ENCODE assay signal across 12 cellular contexts in the genomic region with DNA sequence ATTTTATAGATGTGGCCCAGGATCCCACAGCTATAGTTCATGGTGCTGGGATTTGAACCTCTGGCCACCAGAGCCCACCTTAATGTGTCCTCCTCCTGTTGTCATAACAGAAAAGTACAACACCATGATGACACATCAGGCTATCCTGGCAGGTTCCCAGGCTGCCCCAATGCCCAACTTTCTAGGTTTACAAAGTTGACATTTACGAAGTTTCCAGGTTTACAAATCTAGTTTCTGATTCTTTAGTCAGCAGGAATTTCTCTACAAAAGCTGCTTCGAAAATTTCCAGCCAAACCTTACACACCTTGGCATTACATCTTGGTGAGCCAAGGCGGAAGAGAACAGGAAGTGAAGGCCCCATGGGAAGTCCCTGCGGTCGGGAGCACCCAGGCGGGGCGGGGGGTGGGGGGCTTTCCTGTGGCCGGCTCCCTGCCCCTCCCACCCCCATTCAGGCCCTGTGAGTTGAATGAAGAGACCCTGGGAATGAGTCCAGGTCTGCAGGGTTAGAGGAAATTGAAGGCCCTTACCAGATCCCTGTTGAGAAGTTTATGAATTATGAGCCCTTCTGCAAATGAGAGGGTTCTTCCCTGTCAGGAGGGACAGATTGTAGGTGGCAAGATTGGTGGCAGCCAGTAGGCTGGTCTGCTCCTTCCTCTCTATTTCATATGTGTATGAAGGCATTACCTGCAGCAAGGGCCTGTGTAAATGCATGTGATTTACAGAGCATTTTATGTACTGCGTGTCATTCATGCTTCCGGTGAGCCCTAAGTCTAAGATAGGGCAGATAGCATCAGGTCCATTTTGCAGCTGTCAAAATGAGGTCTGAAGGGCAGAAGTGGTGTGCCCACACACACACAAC. TPM values are rescaled to one million over a fixed set of nuclear protein-coding genes. Genes with fewer than 3 reads are reported as not detected.
A peak's percentile ranks its signal among the peaks of the same experiment; 100 is the strongest.
DNase-seq lines count a peak whose midpoint lies in the region; ATAC-seq and TF ChIP-seq lines count a peak whose summit lies in the region.
"Had no signal": no experiment of that assay in that cellular context is flagged by ENCODE, and none has a peak within 500 bp of the region (broad histone marks: within the 10 kb centered on the region; RNA-seq: fewer than 3 reads in every experiment).

No MANE protein-coding gene starts in this region.

- no peaks in the 10 kb centered on the region for H3K79me2 ChIP-seq in ACC112 (ENCODE audit: control insufficient read depth, insufficient read depth, low read length, unreplicated experiment)

- peak; percentile 79 for DNase-seq in NB4 (ENCODE audit: low read depth)
- DNase-seq in epithelial cell of esophagus (ENCODE audit: low read depth): peak; percentile 61
- no peak for DNase-seq in hepatic stellate cell (ENCODE audit: low spot score)
- no peak for DNase-seq in stimulated activated CD4-positive, alpha-beta T cell treated with anti-CD3 and anti-CD28 coated beads, Interleukin-2, amount 100 ng/mL, for 48 hours
- no peak for DNase-seq in NCI-H345 treated with DMSO at 0.1 percent for 48 hours (lab: John Stamatoyannopoulos, UW; ENCODE audit: unreplicated experiment)
- DNase-seq in aorta: no peak
- DNase-seq: NCI-H2029 had no signal

- peaks cover 24% of the 10 kb centered on the region for H3K4me1 ChIP-seq in ACC112 (ENCODE audit: control insufficient read depth, insufficient read depth, low read length, unreplicated experiment)
- H3K4me1 ChIP-seq in aorta (ENCODE audit: control insufficient read depth in 1 of 2, insufficient read depth in 2 of 2, low read length in 2 of 2): no peaks in the 10 kb centered on the region

- H3K4me3 ChIP-seq in ACC112 (ENCODE audit: low read depth, low read length): no peak overlapping the region
- H3K4me3 ChIP-seq in NB4 (ENCODE audit: low read depth, low read length): no peak overlapping the region
- H3K4me3 ChIP-seq in epithelial cell of esophagus (ENCODE audit: low read length): no peak overlapping the region
- H3K4me3 ChIP-seq in aorta (ENCODE audit: low read length in 2 of 2): no peak overlapping the region

- peak; percentile 48 for ATAC-seq in GM18909 (IDR thresholded peaks at IDR 0.05; ENCODE audit: poor library complexity, unreplicated experiment)
- ATAC-seq in aorta (ENCODE audit: low FRiP score): no peak

- H3K9me3 ChIP-seq in aorta (ENCODE audit: control insufficient read depth, low read length): no peaks in the 10 kb centered on the region

- H3K27me3 ChIP-seq in ACC112 (ENCODE audit: insufficient read depth, low read length) (peaks cover 18% of the 10 kb centered on the region; the same call in 1 of the 2 replicates), aorta (ENCODE audit: control insufficient read depth in 1 of 2, insufficient read depth in 2 of 2, low read length in 1 of 2) (no peaks in the 10 kb centered on the region)

- peak overlapping the region; percentile 73; the same call in 1 of the 2 replicates for H3K27ac ChIP-seq in ACC112 (ENCODE audit: low read depth, low read length)
- H3K27ac ChIP-seq in aorta (ENCODE audit: low read depth in 1 of 2, low read length in 2 of 2): no peak overlapping the region

- no peaks in the 10 kb centered on the region for H3K36me3 ChIP-seq in ACC112 (ENCODE audit: insufficient read depth, low read length)
- H3K36me3 ChIP-seq in aorta (ENCODE audit: control insufficient read depth in 1 of 2, insufficient read depth in 2 of 2, low read length in 1 of 2): no peaks in the 10 kb centered on the region

- TF ChIP-seq POLR2A in NB4 (IDR thresholded peaks at IDR 0.05; ENCODE audit: extremely low read depth, insufficient read length): no peak

- intact Hi-C loops in aorta (cut with DNase I): no loop called here

- TF ChIP-seq CTCF in NB4 (IDR thresholded peaks at IDR 0.05; ENCODE audit: low read depth, low read length) (no peak), epithelial cell of esophagus (IDR thresholded peaks at IDR 0.05; ENCODE audit: insufficient read depth, low read depth, low read length, missing control alignments) (no peak)

- H2AFZ ChIP-seq in ACC112 (ENCODE audit: low read length, unreplicated experiment): no peak overlapping the region

- WGBS in aorta, 2 donors: 79 to 81% methylated on average over 10 of the region's 10 CpGs

RNA-seq across cellular contexts. Expression of gene IL1RN, which starts 11.1 kb away (rescaled TPM):
- 1 to 10 TPM; 6.0 to 7.1 TPM for total RNA-seq in aorta
- 10 to 100 TPM in 1 of 2 donors, under 1 TPM in 1; 0.74 to 11.6 TPM for polyA plus RNA-seq in aorta
- total RNA-seq: astrocyte; CD4-positive, CD25-positive, alpha-beta regulatory T cell; glomerular endothelial cell had no signal

RNA-seq across cellular contexts. Expression of gene IL1F10, which starts 48.6 kb away (rescaled TPM):
- not detected for total RNA-seq in aorta
- polyA plus RNA-seq in aorta: not detected
- total RNA-seq: astrocyte; CD4-positive, CD25-positive, alpha-beta regulatory T cell; glomerular endothelial cell had no signal
- polyA plus RNA-seq: CD4-positive, CD25-positive, alpha-beta regulatory T cell had no signal

RNA-seq across cellular contexts. Expression of gene IL36RN, which starts 57.3 kb away (rescaled TPM):
- not detected for total RNA-seq in aorta
- not detected for polyA plus RNA-seq in aorta
- total RNA-seq: CD4-positive, CD25-positive, alpha-beta regulatory T cell; glomerular endothelial cell had no signal
- polyA plus RNA-seq: CD4-positive, CD25-positive, alpha-beta regulatory T cell had no signal

RNA-seq across cellular contexts. Expression of gene PSD4, which starts 57.4 kb away (rescaled TPM):
- total RNA-seq in aorta: 10 to 100 TPM in 1 of 2 donors, 1 to 10 TPM in 1; 9.5 to 17.8 TPM
- polyA plus RNA-seq in aorta: 1 to 10 TPM in 1 of 2 donors, under 1 TPM in 1; 0.79 to 3.5 TPM

Comparison
In these comparisons a context has a peak if more than half of its experiments do, and no peak if none do; other contexts are left out.
1. DNase-seq: peak in NB4 (single experiment) and epithelial cell of esophagus (single experiment); none in hepatic stellate cell (single experiment), stimulated activated CD4-positive, alpha-beta T cell treated with anti-CD3 and anti-CD28 coated beads, Interleukin-2, amount 100 ng/mL, for 48 hours (0 of 2), NCI-H345 treated with DMSO at 0.1 percent for 48 hours (single experiment) and aorta (0 of 2).